11 cellular contexts compared by ENCODE assay signal in the genomic region with DNA sequence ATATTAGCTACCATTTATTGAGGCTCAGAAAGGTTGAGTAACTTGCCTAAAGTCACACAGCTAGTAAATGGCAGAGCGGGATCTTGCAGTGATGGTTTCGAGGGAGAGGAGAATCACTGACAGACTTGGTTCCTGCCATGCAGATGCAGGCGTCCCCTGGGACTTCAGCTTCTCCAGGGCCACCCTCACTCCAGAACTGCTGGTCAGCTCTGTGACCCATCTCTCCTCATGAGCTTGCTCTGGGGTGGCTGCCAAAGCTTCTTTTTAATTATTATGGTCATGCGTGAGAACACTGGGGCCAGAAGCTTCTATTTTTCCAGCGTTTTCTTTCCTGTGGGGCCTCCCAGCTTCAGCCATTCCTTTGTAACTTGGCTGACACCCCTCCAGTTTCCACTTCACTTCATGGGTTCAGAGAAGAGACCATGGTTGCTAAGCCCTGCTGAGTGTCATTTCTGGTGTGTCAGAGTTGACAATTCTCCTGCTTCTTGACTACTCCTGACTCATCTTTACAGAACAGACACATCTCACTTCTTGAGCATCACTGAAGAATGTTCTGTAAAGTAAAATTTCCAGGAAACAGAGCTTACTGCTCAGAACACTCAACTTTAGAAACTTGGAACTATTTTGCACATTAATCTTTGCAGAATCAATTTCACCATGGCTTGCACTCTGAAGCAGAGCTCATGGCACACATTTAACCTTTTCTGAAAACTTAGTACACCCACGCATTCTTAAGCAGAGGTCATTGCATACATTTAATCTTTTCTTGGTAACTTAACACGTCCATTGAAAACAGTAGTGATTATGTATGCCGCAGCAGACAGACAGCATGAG.
DNase-seq lines count a peak whose midpoint lies in the region; ATAC-seq and TF ChIP-seq lines count a peak whose summit lies in the region.
"Had no signal": no experiment of that assay in that cellular context is flagged by ENCODE, and none has a peak within 500 bp of the region (broad histone marks: within the 10 kb centered on the region; RNA-seq: fewer than 3 reads in every experiment).

No MANE protein-coding gene starts in this region.

- ATAC-seq in activated T-helper 17 cell treated with anti-CD3 and anti-CD28 coated beads, Interleukin-2, amount 50 U/mL, for 72 hours (replicated peaks) = peak; percentile 88
- ATAC-seq in foreskin keratinocyte (peak; percentile 14), HG02884 (IDR thresholded peaks at IDR 0.05; ENCODE audit: unreplicated experiment) (no peak), GM21825 (IDR thresholded peaks at IDR 0.05; ENCODE audit: unreplicated experiment) (no peak), HG02852 (IDR thresholded peaks at IDR 0.05; ENCODE audit: unreplicated experiment) (no peak)

- peaks cover 6% of the 10 kb centered on the region for H3K9me3 Mint-ChIP-seq in activated T-helper 17 cell treated with anti-CD3 and anti-CD28 coated beads, Interleukin-2, amount 50 U/mL, for 72 hours
- H3K9me3 Mint-ChIP-seq: central memory CD8-positive, alpha-beta T cell had no signal

- H3K4me2 ChIP-seq in skeletal muscle satellite cell (ENCODE audit: low read length) = peak overlapping the region; percentile 39

- H3K4me3 Mint-ChIP-seq in activated T-helper 17 cell treated with anti-CD3 and anti-CD28 coated beads, Interleukin-2, amount 50 U/mL, for 72 hours = peak overlapping the region; percentile 54
- H3K4me3 Mint-ChIP-seq: central memory CD8-positive, alpha-beta T cell had no signal

- H3K9ac ChIP-seq in skeletal muscle satellite cell (ENCODE audit: low read depth, low read length) = peak overlapping the region; percentile 87

- TF ChIP-seq CTCF in foreskin keratinocyte (conservative IDR thresholded peaks at IDR 0.05) = no peak

- H3K27ac Mint-ChIP-seq in activated T-helper 17 cell treated with anti-CD3 and anti-CD28 coated beads, Interleukin-2, amount 50 U/mL, for 72 hours = peak overlapping the region; percentile 92

- H3K27me3 Mint-ChIP-seq in activated T-helper 17 cell treated with anti-CD3 and anti-CD28 coated beads, Interleukin-2, amount 50 U/mL, for 72 hours = no peaks in the 10 kb centered on the region

- H3K27me3 ChIP-seq in foreskin keratinocyte = no peaks in the 10 kb centered on the region
- H3K27me3 ChIP-seq in skeletal muscle satellite cell (ENCODE audit: control insufficient read depth, insufficient read depth, low read length) = no peaks in the 10 kb centered on the region

- no peak overlapping the region for H3K27ac ChIP-seq in foreskin keratinocyte

- H3K36me3 Mint-ChIP-seq in activated T-helper 17 cell treated with anti-CD3 and anti-CD28 coated beads, Interleukin-2, amount 50 U/mL, for 72 hours (ENCODE audit: low read depth) = peaks cover 6% of the 10 kb centered on the region

- H3K4me3 ChIP-seq in skeletal muscle satellite cell (ENCODE audit: low read length) = no peak overlapping the region

- DNase-seq in GM04504 (ENCODE audit: low read depth) = peak; percentile 81
- DNase-seq in foreskin keratinocyte = no peak
- no peak for DNase-seq in ureter (ENCODE audit: low spot score)
- DNase-seq: GF-D8, Kasumi-1 had no signal

- peaks cover 22% of the 10 kb centered on the region for H3K4me1 ChIP-seq in foreskin keratinocyte
- H3K4me1 ChIP-seq in skeletal muscle satellite cell (ENCODE audit: control insufficient read depth, insufficient read depth, low read length) = peaks cover 61% of the 10 kb centered on the region

- peaks cover 41% of the 10 kb centered on the region for H3K4me1 Mint-ChIP-seq in activated T-helper 17 cell treated with anti-CD3 and anti-CD28 coated beads, Interleukin-2, amount 50 U/mL, for 72 hours
- H3K4me1 Mint-ChIP-seq: central memory CD8-positive, alpha-beta T cell had no signal

- H3K9me3 ChIP-seq in skeletal muscle satellite cell (replicated peaks; ENCODE audit: low read length) = peaks cover 6% of the 10 kb centered on the region

- H3K36me3 ChIP-seq in skeletal muscle satellite cell (ENCODE audit: insufficient read depth, low read length) = no peaks in the 10 kb centered on the region

Comparison
In these comparisons a context has a peak if more than half of its experiments do, and no peak if none do; other contexts are left out.
1. ATAC-seq: peak in activated T-helper 17 cell treated with anti-CD3 and anti-CD28 coated beads, Interleukin-2, amount 50 U/mL, for 72 hours (single experiment) and foreskin keratinocyte (single experiment); none in HG02884 (single experiment), GM21825 (single experiment) and HG02852 (single experiment).